In genomic region chr15:100350434-100351226, GRCh38 we compare ENCODE assay signal across 8 cellular contexts. TPM values are rescaled to one million over a fixed set of nuclear protein-coding genes. Genes with fewer than 3 reads are reported as not detected.
DNase-seq lines count a peak whose midpoint lies in the region; FAIRE-seq and TF ChIP-seq lines count a peak whose summit lies in the region.

No MANE protein-coding gene starts in this region.

- peak overlapping the region; percentile 69 to 93 (median 77) for H3K4me3 ChIP-seq in esophagus squamous epithelium
- no peak overlapping the region for H3K4me3 ChIP-seq in lower leg skin (ENCODE audit: low read depth, poor library complexity, severe bottlenecking)

- WGBS in esophagus squamous epithelium, 2 donors = 11 to 29% methylated on average over 19 of the region's 19 CpGs
- WGBS in lower leg skin, 2 donors = 39 to 44% methylated on average over 18 to 19 of the region's 19 CpGs

- no peaks in the 10 kb centered on the region for H3K36me3 ChIP-seq in esophagus squamous epithelium

- H3K27me3 Mint-ChIP-seq in osteocyte (ENCODE audit: unreplicated experiment) = peaks cover 7% of the 10 kb centered on the region

- H3K27ac Mint-ChIP-seq in osteocyte (ENCODE audit: unreplicated experiment) = no peak overlapping the region

- intact Hi-C loops in esophagus squamous epithelium (cut with DNase I) (no loop called here), lower leg skin (cut with DNase I; ENCODE audit: low total_unique reads) (loop anchor here (5.0 kb wide), 1 partner anchor 217 kb away; no protein-coding TSS in a partner anchor)

- DNase-seq in HCEC 1CT (peak; percentile 51), RKO (ENCODE audit: low spot score) (peak; percentile 15), esophagus squamous epithelium (lab: John Stamatoyannopoulos, UW) (no peak), osteocyte (ENCODE audit: extremely low spot score, unreplicated experiment) (no peak), NCI-H526 treated with DMSO at 0.1 percent for 48 hours (lab: John Stamatoyannopoulos, UW) (no peak), RCC 7860 (ENCODE audit: low spot score) (no peak), lower leg skin (ENCODE audit: low spot score in 2 of 2) (no peak)
- DNase-seq in stimulated activated CD4-positive, alpha-beta T cell treated with anti-CD3 and anti-CD28 coated beads, Interleukin-4, amount 100 ng/mL, for 4 hours = no peak

- peak overlapping the region; percentile 81 for H3K4me3 Mint-ChIP-seq in osteocyte (ENCODE audit: unreplicated experiment)

- no peak for TF ChIP-seq POLR2A in esophagus squamous epithelium (IDR thresholded peaks at IDR 0.05)
- TF ChIP-seq POLR2A in lower leg skin (IDR thresholded peaks at IDR 0.05) = no peak

- no peak for FAIRE-seq in RCC 7860 (lab: Jason Lieb, UNC)

- no peaks in the 10 kb centered on the region for H3K9me3 ChIP-seq in esophagus squamous epithelium

- TF ChIP-seq CTCF in esophagus squamous epithelium (IDR thresholded peaks at IDR 0.05) (no peak), osteocyte (IDR thresholded peaks at IDR 0.05) (no peak), lower leg skin (IDR thresholded peaks at IDR 0.05) (no peak)

- H3K27ac ChIP-seq in esophagus squamous epithelium = peak overlapping the region; percentile 92 to 99 (median 96)

- H3K4me1 Mint-ChIP-seq in osteocyte (ENCODE audit: unreplicated experiment) = peaks cover 9% of the 10 kb centered on the region

- no peaks in the 10 kb centered on the region for H3K9me3 Mint-ChIP-seq in osteocyte (ENCODE audit: unreplicated experiment)

- peaks cover 0 to 29% (median 6%) of the 10 kb centered on the region in 3 donors for H3K4me1 ChIP-seq in esophagus squamous epithelium

- no peaks in the 10 kb centered on the region for H3K27me3 ChIP-seq in esophagus squamous epithelium

- H3K36me3 Mint-ChIP-seq in osteocyte (ENCODE audit: unreplicated experiment) = no peaks in the 10 kb centered on the region

RNA-seq across cellular contexts. Expression of gene ADAMTS17, which starts 8.9 kb away (rescaled TPM):
- 10 to 100 TPM in 1 of 4 donors, 1 to 10 TPM in 3; 4.5 to 11.4 (median 6.6) TPM for total RNA-seq in esophagus squamous epithelium
- total RNA-seq in osteocyte = 0.39 and 1.5 TPM in 2 replicates
- total RNA-seq in lower leg skin = 1 to 10 TPM; 3.5 to 7.8 (median 3.9) TPM

Comparison
In these comparisons a context has a peak if more than half of its experiments do, and no peak if none do; other contexts are left out.
1. DNase-seq: peak in HCEC 1CT (single experiment) and RKO (single experiment); none in esophagus squamous epithelium (single experiment), osteocyte (single experiment), NCI-H526 treated with DMSO at 0.1 percent for 48 hours (single experiment), stimulated activated CD4-positive, alpha-beta T cell treated with anti-CD3 and anti-CD28 coated beads, Interleukin-4, amount 100 ng/mL, for 4 hours (0 of 2), RCC 7860 (single experiment) and lower leg skin (0 of 2).